Comparison of ENCODE assay signal across 8 cellular contexts in the genomic region with DNA sequence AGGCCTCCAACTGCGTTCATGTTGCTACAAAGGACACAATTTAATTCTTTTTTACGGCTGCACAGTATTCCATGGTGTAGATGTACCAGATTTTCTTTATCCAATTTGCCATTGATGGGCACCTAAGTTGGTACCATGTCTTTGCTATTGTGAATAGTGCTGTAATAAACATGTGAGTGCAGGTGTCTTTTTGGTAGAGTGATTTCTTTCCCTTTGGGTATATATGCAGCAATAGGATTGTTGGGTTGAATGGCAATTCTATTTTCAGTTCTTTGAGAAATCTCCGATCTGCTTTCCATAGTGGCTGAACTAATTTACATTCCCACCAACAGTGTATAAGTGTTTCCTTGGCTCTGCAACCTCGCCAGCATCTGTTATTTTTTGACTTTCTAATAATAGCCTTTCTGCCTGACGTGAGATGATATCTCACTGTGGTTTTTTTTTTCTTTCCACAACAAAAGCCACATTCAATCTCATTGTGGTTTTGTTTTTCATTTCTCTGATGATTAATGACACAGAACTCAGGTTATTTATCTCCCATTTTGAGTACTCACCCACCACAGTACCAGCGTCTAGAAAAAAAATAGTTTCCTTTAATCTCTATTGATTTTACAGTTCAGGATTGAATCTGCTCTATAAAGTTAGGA. TPM values are rescaled to one million over a fixed set of nuclear protein-coding genes. Genes with fewer than 3 reads are reported as not detected.
A peak's percentile ranks its signal among the peaks of the same experiment; 100 is the strongest.
DNase-seq lines count a peak whose midpoint lies in the region; ATAC-seq and TF ChIP-seq lines count a peak whose summit lies in the region.
"Had no signal": no experiment of that assay in that cellular context is flagged by ENCODE, and none has a peak within 500 bp of the region (broad histone marks: within the 10 kb centered on the region; RNA-seq: fewer than 3 reads in every experiment).

No MANE protein-coding gene starts in this region.

- no peaks in the 10 kb centered on the region for H3K4me1 ChIP-seq in hepatocyte (ENCODE audit: insufficient read depth)

- H3K4me1 Mint-ChIP-seq in memory B cell, result peaks cover 13% of the 10 kb centered on the region

- no peak for TF ChIP-seq CTCF in hepatocyte (IDR thresholded peaks at IDR 0.05; ENCODE audit: poor library complexity)

- no peak overlapping the region for H3K27ac ChIP-seq in hepatocyte

- H3K9me3 Mint-ChIP-seq in memory B cell, result peaks cover 4% of the 10 kb centered on the region

- in situ Hi-C loops in KBM-7 (cut with MboI; ENCODE audit: low pct_unique_long_range_greater_than_20kb, low sequenced_read_pairs), result no loop called here

- peak; percentile 75 for ATAC-seq in GM18873 (IDR thresholded peaks at IDR 0.05; ENCODE audit: low FRiP score, unreplicated experiment)
- peak; percentile 79 for ATAC-seq in GM21786 (IDR thresholded peaks at IDR 0.05; ENCODE audit: unreplicated experiment)
- ATAC-seq in memory B cell (ENCODE audit: low read depth), result peak; percentile 17
- ATAC-seq: left lobe of liver had no signal

- no peak overlapping the region for H2AFZ ChIP-seq in hepatocyte

- no peaks in the 10 kb centered on the region for H3K27me3 ChIP-seq in hepatocyte

- peaks cover 3% of the 10 kb centered on the region for H3K36me3 Mint-ChIP-seq in memory B cell

- no peaks in the 10 kb centered on the region for H4K20me1 ChIP-seq in hepatocyte (ENCODE audit: insufficient read depth, poor library complexity, severe bottlenecking)

- no peaks in the 10 kb centered on the region for H3K36me3 ChIP-seq in hepatocyte (replicated peaks; ENCODE audit: insufficient read depth, low read depth)

- no peaks in the 10 kb centered on the region for H3K79me2 ChIP-seq in hepatocyte

- no peak overlapping the region for H3K4me2 ChIP-seq in hepatocyte

- no peaks in the 10 kb centered on the region for H3K9me3 ChIP-seq in hepatocyte (ENCODE audit: low read depth)

- H3K27me3 Mint-ChIP-seq in memory B cell, result no peaks in the 10 kb centered on the region

- H3K9me2 ChIP-seq in hepatocyte (replicated peaks; ENCODE audit: insufficient read depth), result no peaks in the 10 kb centered on the region

- H3K4me3 ChIP-seq in hepatocyte, result no peak overlapping the region

- WGBS in hepatocyte (ENCODE audit: low lambda C conversion rate, missing lambda C conversion rate), result 89% methylated on average over 6 of the region's 6 CpGs

- H3K27ac Mint-ChIP-seq in memory B cell, result no peak overlapping the region

- DNase-seq in KBM-7 (peak; percentile 82), memory B cell (ENCODE audit: low spot score in 2 of 2) (no peak), hepatocyte (ENCODE audit: low spot score) (no peak), NCI-H187 (lab: John Stamatoyannopoulos, UW) (no peak)
- no peak for DNase-seq in stimulated activated CD4-positive, alpha-beta T cell treated with anti-CD3 and anti-CD28 coated beads, Interleukin-1b, Interleukin-23, amount 100 ng/mL, for 48 hours

- H3K4me3 Mint-ChIP-seq in memory B cell, result no peak overlapping the region

RNA-seq across cellular contexts. Expression of a gene that starts 21.9 kb away (rescaled TPM):
- total RNA-seq in hepatocyte, result 114 and 134 TPM in 2 replicates
- polyA plus RNA-seq in hepatocyte, result 53.7 and 58.0 TPM in 2 replicates

Comparison
In these comparisons a context has a peak if more than half of its experiments do, and no peak if none do; other contexts are left out.
1. ATAC-seq: peak in every context shown above with its lines; median percentile 79 in GM21786; 75 in GM18873; 17 in memory B cell.